In the genomic region with DNA sequence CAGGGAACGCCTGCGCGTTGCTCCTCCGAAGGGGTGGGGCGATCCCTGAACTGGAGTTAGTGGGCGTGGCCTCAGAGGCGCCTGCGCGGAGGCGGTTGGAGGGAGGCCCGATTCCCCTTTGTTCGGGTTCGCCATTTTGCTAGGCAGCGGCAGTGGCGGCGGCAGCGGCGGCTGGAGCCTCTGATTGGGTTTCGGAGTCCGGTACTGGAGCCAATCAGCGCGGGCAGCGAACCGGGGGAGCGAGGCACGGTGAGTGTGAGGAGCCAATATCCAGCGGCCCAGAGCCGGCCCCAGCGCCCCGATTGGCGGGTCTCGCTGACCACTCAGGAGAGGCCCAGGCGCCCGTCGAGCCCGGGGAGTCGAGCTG, we compare ENCODE assay signal across 1 cellular context.
TF ChIP-seq lines count a peak whose summit lies in the region.

Gene NFYA, plus strand, starts transcription at position 139 of the 367 bp plus-strand sequence. CDS start 6,116 bp downstream, outside the sequence.

TF ChIP-seq in K562, 482 proteins besides CTCF, POLR2A, EP300 and RAD21 (continued from another document and continues in another):
- no peak for TF ChIP-seq ATF4 (CRISPR knock-in tag; IDR thresholded peaks at IDR 0.05)
- TF ChIP-seq, protein P1, sequence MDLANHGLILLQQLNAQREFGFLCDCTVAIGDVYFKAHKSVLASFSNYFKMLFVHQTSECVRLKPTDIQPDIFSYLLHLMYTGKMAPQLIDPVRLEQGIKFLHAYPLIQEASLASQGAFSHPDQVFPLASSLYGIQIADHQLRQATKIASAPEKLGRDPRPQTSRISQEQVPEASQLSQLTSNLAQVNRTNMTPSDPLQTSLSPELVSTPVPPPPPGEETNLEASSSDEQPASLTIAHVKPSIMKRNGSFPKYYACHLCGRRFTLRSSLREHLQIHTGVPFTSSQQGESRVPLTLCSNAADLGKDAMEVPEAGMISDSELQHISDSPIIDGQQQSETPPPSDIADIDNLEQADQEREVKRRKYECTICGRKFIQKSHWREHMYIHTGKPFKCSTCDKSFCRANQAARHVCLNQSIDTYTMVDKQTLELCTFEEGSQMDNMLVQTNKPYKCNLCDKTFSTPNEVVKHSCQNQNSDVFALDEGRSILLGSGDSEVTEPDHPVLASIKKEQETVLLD (IDR thresholded peaks at IDR 0.05) = no peak
- no peak for TF ChIP-seq SRSF7 (optimal IDR thresholded peaks at IDR 0.05; ENCODE audit: low read depth, low read length)
- no peak for TF ChIP-seq IRF9 (tag; IDR thresholded peaks at IDR 0.05)
- TF ChIP-seq, protein P2, sequence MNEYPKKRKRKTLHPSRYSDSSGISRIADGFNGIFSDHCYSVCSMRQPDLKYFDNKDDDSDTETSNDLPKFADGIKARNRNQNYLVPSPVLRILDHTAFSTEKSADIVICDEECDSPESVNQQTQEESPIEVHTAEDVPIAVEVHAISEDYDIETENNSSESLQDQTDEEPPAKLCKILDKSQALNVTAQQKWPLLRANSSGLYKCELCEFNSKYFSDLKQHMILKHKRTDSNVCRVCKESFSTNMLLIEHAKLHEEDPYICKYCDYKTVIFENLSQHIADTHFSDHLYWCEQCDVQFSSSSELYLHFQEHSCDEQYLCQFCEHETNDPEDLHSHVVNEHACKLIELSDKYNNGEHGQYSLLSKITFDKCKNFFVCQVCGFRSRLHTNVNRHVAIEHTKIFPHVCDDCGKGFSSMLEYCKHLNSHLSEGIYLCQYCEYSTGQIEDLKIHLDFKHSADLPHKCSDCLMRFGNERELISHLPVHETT (CRISPR knock-in tag; conservative IDR thresholded peaks at IDR 0.05 in 1 of 2, IDR thresholded peaks at IDR 0.05 in 1 of 2) = peak in 1 of 2 experiments; percentile 8; a peak in 1 of 4 replicates
- no peak for TF ChIP-seq JUNB (CRISPR knock-in tag; conservative IDR thresholded peaks at IDR 0.05)
- TF ChIP-seq MAZ (CRISPR knock-in tag; conservative IDR thresholded peaks at IDR 0.05 in 1 of 2, IDR thresholded peaks at IDR 0.05 in 1 of 2) = 0 out of 4 replicates have a peak, but pooled peaks of 1 of the 2 experiments have one; percentile 1
- TF ChIP-seq MIER1 (IDR thresholded peaks at IDR 0.05; ENCODE audit: low read depth) = no peak
- no peak for TF ChIP-seq CREBBP (IDR thresholded peaks at IDR 0.05; ENCODE audit: low read depth, low read length)
- TF ChIP-seq PCBP2 (IDR thresholded peaks at IDR 0.05; ENCODE audit: low read depth, low read length, poor library complexity, severe bottlenecking) = no peak
- TF ChIP-seq DDX20 (tag; IDR thresholded peaks at IDR 0.05; ENCODE audit: low read depth) = no peak
- TF ChIP-seq, protein P3, sequence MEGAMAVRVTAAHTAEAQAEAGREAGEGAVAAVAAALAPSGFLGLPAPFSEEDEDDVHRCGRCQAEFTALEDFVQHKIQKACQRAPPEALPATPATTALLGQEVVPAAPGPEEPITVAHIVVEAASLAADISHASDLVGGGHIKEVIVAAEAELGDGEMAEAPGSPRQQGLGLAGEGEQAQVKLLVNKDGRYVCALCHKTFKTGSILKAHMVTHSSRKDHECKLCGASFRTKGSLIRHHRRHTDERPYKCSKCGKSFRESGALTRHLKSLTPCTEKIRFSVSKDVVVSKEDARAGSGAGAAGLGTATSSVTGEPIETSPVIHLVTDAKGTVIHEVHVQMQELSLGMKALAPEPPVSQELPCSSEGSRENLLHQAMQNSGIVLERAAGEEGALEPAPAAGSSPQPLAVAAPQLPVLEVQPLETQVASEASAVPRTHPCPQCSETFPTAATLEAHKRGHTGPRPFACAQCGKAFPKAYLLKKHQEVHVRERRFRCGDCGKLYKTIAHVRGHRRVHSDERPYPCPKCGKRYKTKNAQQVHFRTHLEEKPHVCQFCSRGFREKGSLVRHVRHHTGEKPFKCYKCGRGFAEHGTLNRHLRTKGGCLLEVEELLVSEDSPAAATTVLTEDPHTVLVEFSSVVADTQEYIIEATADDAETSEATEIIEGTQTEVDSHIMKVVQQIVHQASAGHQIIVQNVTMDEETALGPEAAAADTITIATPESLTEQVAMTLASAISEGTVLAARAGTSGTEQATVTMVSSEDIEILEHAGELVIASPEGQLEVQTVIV (CRISPR knock-in tag; IDR thresholded peaks at IDR 0.05; ENCODE audit: borderline replicate concordance) = no peak
- TF ChIP-seq ZNF324 (CRISPR knock-in tag; IDR thresholded peaks at IDR 0.05) = no peak
- no peak for TF ChIP-seq SETDB1 (IDR thresholded peaks at IDR 0.05; ENCODE audit: low read length)
- TF ChIP-seq E2F1 (CRISPR knock-in tag; IDR thresholded peaks at IDR 0.05) = no peak
- no peak for TF ChIP-seq ARNT (IDR thresholded peaks at IDR 0.05)
- TF ChIP-seq ZNF584 (CRISPR knock-in tag; IDR thresholded peaks at IDR 0.05; ENCODE audit: low read depth) = no peak
- TF ChIP-seq ZNF778 (CRISPR knock-in tag; IDR thresholded peaks at IDR 0.05) = no peak
- TF ChIP-seq CBX8 (IDR thresholded peaks at IDR 0.05; ENCODE audit: borderline replicate concordance, extremely low read depth, low read depth, low read length, poor library complexity, severe bottlenecking) = no peak
- TF ChIP-seq, protein P4, sequence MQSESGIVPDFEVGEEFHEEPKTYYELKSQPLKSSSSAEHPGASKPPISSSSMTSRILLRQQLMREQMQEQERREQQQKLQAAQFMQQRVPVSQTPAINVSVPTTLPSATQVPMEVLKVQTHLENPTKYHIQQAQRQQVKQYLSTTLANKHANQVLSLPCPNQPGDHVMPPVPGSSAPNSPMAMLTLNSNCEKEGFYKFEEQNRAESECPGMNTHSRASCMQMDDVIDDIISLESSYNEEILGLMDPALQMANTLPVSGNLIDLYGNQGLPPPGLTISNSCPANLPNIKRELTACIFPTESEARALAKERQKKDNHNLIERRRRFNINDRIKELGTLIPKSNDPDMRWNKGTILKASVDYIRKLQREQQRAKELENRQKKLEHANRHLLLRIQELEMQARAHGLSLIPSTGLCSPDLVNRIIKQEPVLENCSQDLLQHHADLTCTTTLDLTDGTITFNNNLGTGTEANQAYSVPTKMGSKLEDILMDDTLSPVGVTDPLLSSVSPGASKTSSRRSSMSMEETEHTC (IDR thresholded peaks at IDR 0.05) = no peak
- TF ChIP-seq FOXP1 (CRISPR knock-in tag; IDR thresholded peaks at IDR 0.05) = no peak
- peak; percentile 96 for TF ChIP-seq ZNF589 (CRISPR knock-in tag; IDR thresholded peaks at IDR 0.05; ENCODE audit: low read depth)
- no peak for TF ChIP-seq TFAM (CRISPR knock-in tag; conservative IDR thresholded peaks at IDR 0.05)
- TF ChIP-seq MBD1 (CRISPR knock-in tag; IDR thresholded peaks at IDR 0.05) = no peak
- peak in 1 of 2 experiments; percentile 63; a peak in 2 of 4 replicates for TF ChIP-seq RCOR1 (IDR thresholded peaks at IDR 0.05; ENCODE audit: borderline replicate concordance in 1 of 2, low read depth in 2 of 2, low read length in 2 of 2)
- TF ChIP-seq HOXB6 (CRISPR knock-in tag; IDR thresholded peaks at IDR 0.05; ENCODE audit: borderline replicate concordance) = no peak
- TF ChIP-seq, protein P5, sequence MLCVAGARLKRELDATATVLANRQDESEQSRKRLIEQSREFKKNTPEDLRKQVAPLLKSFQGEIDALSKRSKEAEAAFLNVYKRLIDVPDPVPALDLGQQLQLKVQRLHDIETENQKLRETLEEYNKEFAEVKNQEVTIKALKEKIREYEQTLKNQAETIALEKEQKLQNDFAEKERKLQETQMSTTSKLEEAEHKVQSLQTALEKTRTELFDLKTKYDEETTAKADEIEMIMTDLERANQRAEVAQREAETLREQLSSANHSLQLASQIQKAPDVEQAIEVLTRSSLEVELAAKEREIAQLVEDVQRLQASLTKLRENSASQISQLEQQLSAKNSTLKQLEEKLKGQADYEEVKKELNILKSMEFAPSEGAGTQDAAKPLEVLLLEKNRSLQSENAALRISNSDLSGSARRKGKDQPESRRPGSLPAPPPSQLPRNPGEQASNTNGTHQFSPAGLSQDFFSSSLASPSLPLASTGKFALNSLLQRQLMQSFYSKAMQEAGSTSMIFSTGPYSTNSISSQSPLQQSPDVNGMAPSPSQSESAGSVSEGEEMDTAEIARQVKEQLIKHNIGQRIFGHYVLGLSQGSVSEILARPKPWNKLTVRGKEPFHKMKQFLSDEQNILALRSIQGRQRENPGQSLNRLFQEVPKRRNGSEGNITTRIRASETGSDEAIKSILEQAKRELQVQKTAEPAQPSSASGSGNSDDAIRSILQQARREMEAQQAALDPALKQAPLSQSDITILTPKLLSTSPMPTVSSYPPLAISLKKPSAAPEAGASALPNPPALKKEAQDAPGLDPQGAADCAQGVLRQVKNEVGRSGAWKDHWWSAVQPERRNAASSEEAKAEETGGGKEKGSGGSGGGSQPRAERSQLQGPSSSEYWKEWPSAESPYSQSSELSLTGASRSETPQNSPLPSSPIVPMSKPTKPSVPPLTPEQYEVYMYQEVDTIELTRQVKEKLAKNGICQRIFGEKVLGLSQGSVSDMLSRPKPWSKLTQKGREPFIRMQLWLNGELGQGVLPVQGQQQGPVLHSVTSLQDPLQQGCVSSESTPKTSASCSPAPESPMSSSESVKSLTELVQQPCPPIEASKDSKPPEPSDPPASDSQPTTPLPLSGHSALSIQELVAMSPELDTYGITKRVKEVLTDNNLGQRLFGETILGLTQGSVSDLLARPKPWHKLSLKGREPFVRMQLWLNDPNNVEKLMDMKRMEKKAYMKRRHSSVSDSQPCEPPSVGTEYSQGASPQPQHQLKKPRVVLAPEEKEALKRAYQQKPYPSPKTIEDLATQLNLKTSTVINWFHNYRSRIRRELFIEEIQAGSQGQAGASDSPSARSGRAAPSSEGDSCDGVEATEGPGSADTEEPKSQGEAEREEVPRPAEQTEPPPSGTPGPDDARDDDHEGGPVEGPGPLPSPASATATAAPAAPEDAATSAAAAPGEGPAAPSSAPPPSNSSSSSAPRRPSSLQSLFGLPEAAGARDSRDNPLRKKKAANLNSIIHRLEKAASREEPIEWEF (CRISPR knock-in tag; IDR thresholded peaks at IDR 0.05) = no peak
- no peak for TF ChIP-seq GTF2B (IDR thresholded peaks at IDR 0.05; ENCODE audit: extremely low read depth, insufficient read length)
- TF ChIP-seq HMGN3 (IDR thresholded peaks at IDR 0.05; ENCODE audit: borderline replicate concordance, extremely low read depth, insufficient read length, low read depth, low read length) = peak; percentile 49
- no peak for TF ChIP-seq ZNF217 (CRISPR knock-in tag; IDR thresholded peaks at IDR 0.05)
- peak; percentile 72 to 89 (median 88) for TF ChIP-seq YY1 (IDR thresholded peaks at IDR 0.05; ENCODE audit: borderline replicate concordance in 1 of 3, control insufficient read depth in 1 of 3, extremely low read depth in 1 of 3, insufficient read depth in 3 of 3, insufficient read length in 1 of 3, insufficient replicate concordance in 2 of 3, low read depth in 1 of 3, low read length in 2 of 3)
- TF ChIP-seq ZNF165 (CRISPR knock-in tag; IDR thresholded peaks at IDR 0.05; ENCODE audit: borderline replicate concordance) = no peak
- TF ChIP-seq ZBTB17 (CRISPR knock-in tag; IDR thresholded peaks at IDR 0.05) = peak; percentile 92
- TF ChIP-seq KAT8 (IDR thresholded peaks at IDR 0.05; ENCODE audit: low read depth) = no peak
- no peak for TF ChIP-seq HLTF (IDR thresholded peaks at IDR 0.05)
- no peak for TF ChIP-seq ZNF707 (CRISPR knock-in tag; conservative IDR thresholded peaks at IDR 0.05)
- no peak for TF ChIP-seq NFATC3 (IDR thresholded peaks at IDR 0.05)
- TF ChIP-seq, protein P6, sequence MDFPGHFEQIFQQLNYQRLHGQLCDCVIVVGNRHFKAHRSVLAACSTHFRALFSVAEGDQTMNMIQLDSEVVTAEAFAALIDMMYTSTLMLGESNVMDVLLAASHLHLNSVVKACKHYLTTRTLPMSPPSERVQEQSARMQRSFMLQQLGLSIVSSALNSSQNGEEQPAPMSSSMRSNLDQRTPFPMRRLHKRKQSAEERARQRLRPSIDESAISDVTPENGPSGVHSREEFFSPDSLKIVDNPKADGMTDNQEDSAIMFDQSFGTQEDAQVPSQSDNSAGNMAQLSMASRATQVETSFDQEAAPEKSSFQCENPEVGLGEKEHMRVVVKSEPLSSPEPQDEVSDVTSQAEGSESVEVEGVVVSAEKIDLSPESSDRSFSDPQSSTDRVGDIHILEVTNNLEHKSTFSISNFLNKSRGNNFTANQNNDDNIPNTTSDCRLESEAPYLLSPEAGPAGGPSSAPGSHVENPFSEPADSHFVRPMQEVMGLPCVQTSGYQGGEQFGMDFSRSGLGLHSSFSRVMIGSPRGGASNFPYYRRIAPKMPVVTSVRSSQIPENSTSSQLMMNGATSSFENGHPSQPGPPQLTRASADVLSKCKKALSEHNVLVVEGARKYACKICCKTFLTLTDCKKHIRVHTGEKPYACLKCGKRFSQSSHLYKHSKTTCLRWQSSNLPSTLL (IDR thresholded peaks at IDR 0.05) = peak; percentile 66
